Comparison of ENCODE assay signal across 1 cellular context in the genomic region with DNA sequence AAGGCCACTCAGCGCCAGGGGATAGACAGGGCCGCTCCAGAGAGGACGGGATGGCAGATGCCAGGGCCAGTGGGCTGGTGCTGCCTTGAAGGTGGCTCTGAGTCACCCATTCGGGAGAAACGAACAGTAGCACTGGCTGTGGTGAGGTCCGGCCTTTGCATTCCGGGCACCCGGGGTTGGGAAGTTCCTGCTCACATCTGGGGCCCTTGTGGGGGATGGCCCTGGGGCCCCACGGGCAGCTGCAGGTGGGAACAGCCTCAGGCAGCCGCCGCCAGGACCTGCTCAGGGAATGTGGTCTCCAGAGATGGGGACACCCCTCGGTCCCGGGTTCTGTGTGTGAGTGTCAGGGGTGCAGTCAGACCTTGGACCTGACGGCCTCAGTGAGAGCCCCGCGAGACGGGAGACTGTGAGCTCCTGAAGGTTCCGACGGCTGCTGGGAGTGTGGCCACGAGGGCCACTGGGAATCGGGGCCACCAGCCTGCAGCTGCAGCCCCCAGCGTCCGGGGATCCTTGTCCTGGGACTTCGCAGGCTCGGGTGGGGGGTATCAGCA.
TF ChIP-seq lines count a peak whose summit lies in the region.

No MANE protein-coding gene starts in this region.

TF ChIP-seq in K562, 482 proteins besides CTCF, POLR2A, EP300 and RAD21 (continued from another document and continues in another):
- no peak for TF ChIP-seq VEZF1 (CRISPR knock-in tag; IDR thresholded peaks at IDR 0.05)
- TF ChIP-seq SRSF3 (IDR thresholded peaks at IDR 0.05; ENCODE audit: insufficient read depth, low read length), result no peak; the same call in 1 of the 2 replicates
- TF ChIP-seq PTTG1 (tag; IDR thresholded peaks at IDR 0.05; ENCODE audit: low read depth), result no peak
- TF ChIP-seq ZNF311 (CRISPR knock-in tag; IDR thresholded peaks at IDR 0.05), result no peak
- no peak for TF ChIP-seq HIVEP1 (CRISPR knock-in tag; IDR thresholded peaks at IDR 0.05)
- TF ChIP-seq MYBL2 (IDR thresholded peaks at IDR 0.05; ENCODE audit: low read depth), result no peak
- no peak for TF ChIP-seq MYBL2 (CRISPR knock-in tag; IDR thresholded peaks at IDR 0.05; ENCODE audit: borderline replicate concordance)
- TF ChIP-seq RBFOX2 (IDR thresholded peaks at IDR 0.05; ENCODE audit: low read depth, low read length), result peak; percentile 63
- TF ChIP-seq PHF8 (IDR thresholded peaks at IDR 0.05; ENCODE audit: borderline replicate concordance, low read length), result peak; percentile 13; the same call in 1 of the 2 replicates
- TF ChIP-seq ZNF408 (CRISPR knock-in tag; IDR thresholded peaks at IDR 0.05; ENCODE audit: low read depth), result no peak
- TF ChIP-seq ZC3H11A (IDR thresholded peaks at IDR 0.05; ENCODE audit: low read depth, low read length), result no peak
- no peak for TF ChIP-seq ZNF184 (CRISPR knock-in tag; IDR thresholded peaks at IDR 0.05)
- TF ChIP-seq IRF9 (tag; IDR thresholded peaks at IDR 0.05), result no peak
- TF ChIP-seq ZSCAN32 (CRISPR knock-in tag; IDR thresholded peaks at IDR 0.05), result 0 out of 2 replicates have a peak, but pooled peaks have one; percentile 9
- peak; percentile 51; the same call in 1 of the 2 replicates for TF ChIP-seq CHD2 (IDR thresholded peaks at IDR 0.05; ENCODE audit: low read depth, low read length)
- 0 out of 4 replicates have a peak, but pooled peaks of 1 of the 2 experiments have one; percentile 33 for TF ChIP-seq MAZ (CRISPR knock-in tag; conservative IDR thresholded peaks at IDR 0.05 in 1 of 2, IDR thresholded peaks at IDR 0.05 in 1 of 2)
- TF ChIP-seq ETV1 (tag; conservative IDR thresholded peaks at IDR 0.05; ENCODE audit: low read depth), result no peak
- no peak for TF ChIP-seq ARID2 (IDR thresholded peaks at IDR 0.05)
- TF ChIP-seq RFX7 (CRISPR knock-in tag; IDR thresholded peaks at IDR 0.05), result no peak
- no peak for TF ChIP-seq ARID3B (CRISPR knock-in tag; IDR thresholded peaks at IDR 0.05; ENCODE audit: borderline replicate concordance)
- TF ChIP-seq, protein P1, sequence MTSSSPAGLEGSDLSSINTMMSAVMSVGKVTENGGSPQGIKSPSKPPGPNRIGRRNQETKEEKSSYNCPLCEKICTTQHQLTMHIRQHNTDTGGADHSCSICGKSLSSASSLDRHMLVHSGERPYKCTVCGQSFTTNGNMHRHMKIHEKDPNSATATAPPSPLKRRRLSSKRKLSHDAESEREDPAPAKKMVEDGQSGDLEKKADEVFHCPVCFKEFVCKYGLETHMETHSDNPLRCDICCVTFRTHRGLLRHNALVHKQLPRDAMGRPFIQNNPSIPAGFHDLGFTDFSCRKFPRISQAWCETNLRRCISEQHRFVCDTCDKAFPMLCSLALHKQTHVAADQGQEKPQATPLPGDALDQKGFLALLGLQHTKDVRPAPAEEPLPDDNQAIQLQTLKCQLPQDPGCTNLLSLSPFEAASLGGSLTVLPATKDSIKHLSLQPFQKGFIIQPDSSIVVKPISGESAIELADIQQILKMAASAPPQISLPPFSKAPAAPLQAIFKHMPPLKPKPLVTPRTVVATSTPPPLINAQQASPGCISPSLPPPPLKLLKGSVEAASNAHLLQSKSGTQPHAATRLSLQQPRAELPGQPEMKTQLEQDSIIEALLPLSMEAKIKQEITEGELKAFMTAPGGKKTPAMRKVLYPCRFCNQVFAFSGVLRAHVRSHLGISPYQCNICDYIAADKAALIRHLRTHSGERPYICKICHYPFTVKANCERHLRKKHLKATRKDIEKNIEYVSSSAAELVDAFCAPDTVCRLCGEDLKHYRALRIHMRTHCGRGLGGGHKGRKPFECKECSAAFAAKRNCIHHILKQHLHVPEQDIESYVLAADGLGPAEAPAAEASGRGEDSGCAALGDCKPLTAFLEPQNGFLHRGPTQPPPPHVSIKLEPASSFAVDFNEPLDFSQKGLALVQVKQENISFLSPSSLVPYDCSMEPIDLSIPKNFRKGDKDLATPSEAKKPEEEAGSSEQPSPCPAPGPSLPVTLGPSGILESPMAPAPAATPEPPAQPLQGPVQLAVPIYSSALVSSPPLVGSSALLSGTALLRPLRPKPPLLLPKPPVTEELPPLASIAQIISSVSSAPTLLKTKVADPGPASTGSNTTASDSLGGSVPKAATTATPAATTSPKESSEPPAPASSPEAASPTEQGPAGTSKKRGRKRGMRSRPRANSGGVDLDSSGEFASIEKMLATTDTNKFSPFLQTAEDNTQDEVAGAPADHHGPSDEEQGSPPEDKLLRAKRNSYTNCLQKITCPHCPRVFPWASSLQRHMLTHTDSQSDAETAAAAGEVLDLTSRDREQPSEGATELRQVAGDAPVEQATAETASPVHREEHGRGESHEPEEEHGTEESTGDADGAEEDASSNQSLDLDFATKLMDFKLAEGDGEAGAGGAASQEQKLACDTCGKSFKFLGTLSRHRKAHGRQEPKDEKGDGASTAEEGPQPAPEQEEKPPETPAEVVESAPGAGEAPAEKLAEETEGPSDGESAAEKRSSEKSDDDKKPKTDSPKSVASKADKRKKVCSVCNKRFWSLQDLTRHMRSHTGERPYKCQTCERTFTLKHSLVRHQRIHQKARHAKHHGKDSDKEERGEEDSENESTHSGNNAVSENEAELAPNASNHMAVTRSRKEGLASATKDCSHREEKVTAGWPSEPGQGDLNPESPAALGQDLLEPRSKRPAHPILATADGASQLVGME (CRISPR knock-in tag; IDR thresholded peaks at IDR 0.05), result peak; percentile 8; the same call in 1 of the 2 replicates
- no peak for TF ChIP-seq MXI1 (IDR thresholded peaks at IDR 0.05; ENCODE audit: low read depth, low read length)
- no peak for TF ChIP-seq MTA3 (IDR thresholded peaks at IDR 0.05; ENCODE audit: borderline replicate concordance)
- no peak for TF ChIP-seq TCF7 (IDR thresholded peaks at IDR 0.05; ENCODE audit: borderline replicate concordance)
- no peak for TF ChIP-seq POLR2B (IDR thresholded peaks at IDR 0.05; ENCODE audit: low read depth, partially characterized antibody)
- TF ChIP-seq SOX6 (IDR thresholded peaks at IDR 0.05), result no peak
- TF ChIP-seq BCOR (IDR thresholded peaks at IDR 0.05), result no peak
- no peak for TF ChIP-seq ZNF561 (CRISPR knock-in tag; conservative IDR thresholded peaks at IDR 0.05)
- no peak for TF ChIP-seq ZNF124 (CRISPR knock-in tag; IDR thresholded peaks at IDR 0.05)
- TF ChIP-seq DLX4 (CRISPR knock-in tag; IDR thresholded peaks at IDR 0.05), result no peak
- TF ChIP-seq CBX1 (IDR thresholded peaks at IDR 0.05; ENCODE audit: low read depth), result no peak
- TF ChIP-seq SRSF1 (IDR thresholded peaks at IDR 0.05; ENCODE audit: low read depth, low read length), result no peak
- TF ChIP-seq SAFB (IDR thresholded peaks at IDR 0.05; ENCODE audit: borderline replicate concordance, low read depth, low read length), result no peak
- TF ChIP-seq HDAC3 (IDR thresholded peaks at IDR 0.05; ENCODE audit: borderline replicate concordance, partially characterized antibody), result no peak
- peak; percentile 63; the same call in 1 of the 2 replicates for TF ChIP-seq FOXP4 (CRISPR knock-in tag; IDR thresholded peaks at IDR 0.05; ENCODE audit: borderline replicate concordance)
- no peak for TF ChIP-seq ZNF280B (CRISPR knock-in tag; IDR thresholded peaks at IDR 0.05)
- TF ChIP-seq BACH1 (tag; IDR thresholded peaks at IDR 0.05), result no peak
- TF ChIP-seq TAF7 (tag; IDR thresholded peaks at IDR 0.05), result no peak
- TF ChIP-seq KAT8 (IDR thresholded peaks at IDR 0.05; ENCODE audit: low read depth), result no peak
- 0 out of 2 replicates have a peak, but pooled peaks have one; percentile 15 for TF ChIP-seq ETS1 (conservative IDR thresholded peaks at IDR 0.05; ENCODE audit: control insufficient read depth, low read depth, low read length)
- TF ChIP-seq NR3C1 (CRISPR knock-in tag; IDR thresholded peaks at IDR 0.05), result 0 out of 2 replicates have a peak, but pooled peaks have one; percentile 15
- no peak for TF ChIP-seq ZKSCAN1 (IDR thresholded peaks at IDR 0.05; ENCODE audit: low read depth, low read length)
- TF ChIP-seq CHD4 (IDR thresholded peaks at IDR 0.05; ENCODE audit: insufficient read depth, insufficient replicate concordance, low read depth, low read length, poor library complexity, severe bottlenecking), result no peak
- no peak for TF ChIP-seq ZFP30 (CRISPR knock-in tag; IDR thresholded peaks at IDR 0.05; ENCODE audit: borderline replicate concordance)
- no peak for TF ChIP-seq NR2C1 (IDR thresholded peaks at IDR 0.05)
- TF ChIP-seq NR2C1 (tag; IDR thresholded peaks at IDR 0.05), result no peak
- peak in 1 of 2 experiments; percentile 15; a peak in 1 of 4 replicates for TF ChIP-seq MNT (conservative IDR thresholded peaks at IDR 0.05)
- peak; percentile 67; the same call in 1 of the 2 replicates for TF ChIP-seq POLR2G (IDR thresholded peaks at IDR 0.05; ENCODE audit: low read depth, low read length)
- no peak for TF ChIP-seq ZC3H4 (CRISPR knock-in tag; IDR thresholded peaks at IDR 0.05; ENCODE audit: borderline replicate concordance)
- no peak for TF ChIP-seq CEBPB (tag; IDR thresholded peaks at IDR 0.05)
